ENCODE assay signal across 14 cellular contexts in the genomic region with DNA sequence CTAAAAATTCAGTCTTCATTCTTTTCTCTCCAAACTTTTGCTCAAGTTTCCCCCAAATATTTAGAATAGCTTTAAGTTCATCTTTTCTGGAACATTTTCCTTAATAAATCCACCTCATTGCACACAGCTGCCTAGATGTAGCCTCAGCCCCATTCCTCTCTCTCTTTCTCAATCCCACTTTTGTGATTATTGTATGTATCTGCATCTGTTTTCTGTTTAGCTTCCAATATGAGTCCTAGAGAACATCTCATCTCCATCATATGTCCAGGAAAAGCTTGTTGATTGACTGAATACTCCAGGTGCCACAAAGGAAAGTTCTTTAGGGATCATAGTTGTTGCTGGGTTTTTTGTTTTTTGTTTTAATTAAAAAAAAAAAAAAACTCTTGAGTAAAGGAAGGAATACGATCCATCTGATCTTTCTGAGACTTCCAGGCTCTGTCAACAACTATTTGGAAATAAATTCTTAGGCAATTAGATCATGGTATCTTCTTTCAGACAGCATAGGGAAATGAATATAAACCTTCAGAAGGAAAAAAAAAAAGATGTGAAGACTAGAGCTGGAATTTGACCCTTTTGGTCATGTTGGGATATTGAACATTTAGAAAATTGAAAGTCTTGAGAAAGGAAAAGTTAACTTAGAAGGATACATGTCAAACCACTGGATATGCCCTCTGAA. TPM values are rescaled to one million over a fixed set of nuclear protein-coding genes. Genes with fewer than 3 reads are reported as not detected.
DNase-seq lines count a peak whose midpoint lies in the region; ATAC-seq lines count a peak whose summit lies in the region.
"Had no signal": no experiment of that assay in that cellular context is flagged by ENCODE, and none has a peak within 500 bp of the region (broad histone marks: within the 10 kb centered on the region; RNA-seq: fewer than 3 reads in every experiment).

No MANE protein-coding gene starts in this region.

- ATAC-seq in sciatic nerve (peak; percentile 71), GM21515 (IDR thresholded peaks at IDR 0.05; ENCODE audit: unreplicated experiment) (no peak)
- ATAC-seq: HCT116; stimulated activated effector memory CD8-positive, alpha-beta T cell treated with anti-CD3 and anti-CD28 coated beads, Interleukin-12 subunit alpha, Interleukin-12 subunit beta, amount 100 ng/mL, for 72 hours had no signal

- peak; percentile 88 for DNase-seq in EL
- DNase-seq in RPMI7951 (ENCODE audit: low read depth) = peak; percentile 73
- DNase-seq in fibroblast of peridontal ligament (ENCODE audit: extremely low read depth) = peak; percentile 89
- DNase-seq in sciatic nerve (ENCODE audit: low spot score) = no peak
- no peak for DNase-seq in DMS153 (lab: John Stamatoyannopoulos, UW)
- no peak for DNase-seq in GDM1 (lab: John Stamatoyannopoulos, UW)
- DNase-seq in activated gamma-delta T cell treated with Interleukin-2 at 50 U/mL for 16 hours = no peak
- DNase-seq: activated CD4-positive, alpha-beta T cell treated with anti-CD3 and anti-CD28 coated beads for 4 hours; CD4-positive, alpha-beta memory T cell; KBM-7; NCI-H187 treated with DMSO at 0.1 percent for 48 hours had no signal

- intact Hi-C loops in sciatic nerve (cut with DNase I) = no loop called here

RNA-seq across cellular contexts. Expression of gene KIAA2012, which starts 42.5 kb away (rescaled TPM):
- under 0.01 TPM in 1 of 2 replicates, not detected in the other for total RNA-seq in RPMI7951 (2014; rRNA removed; shearing (Covaris generic))
- total RNA-seq in sciatic nerve = not detected
- total RNA-seq: CD4-positive, alpha-beta memory T cell had no signal

Comparison
In these comparisons a context has a peak if more than half of its experiments do, and no peak if none do; other contexts are left out.
1. DNase-seq: peak in EL (single experiment), RPMI7951 (single experiment) and fibroblast of peridontal ligament (single experiment); none in sciatic nerve (single experiment), DMS153 (single experiment), GDM1 (single experiment) and activated gamma-delta T cell treated with Interleukin-2 at 50 U/mL for 16 hours (single experiment).